26 cellular contexts compared by ENCODE assay signal in the genomic region with DNA sequence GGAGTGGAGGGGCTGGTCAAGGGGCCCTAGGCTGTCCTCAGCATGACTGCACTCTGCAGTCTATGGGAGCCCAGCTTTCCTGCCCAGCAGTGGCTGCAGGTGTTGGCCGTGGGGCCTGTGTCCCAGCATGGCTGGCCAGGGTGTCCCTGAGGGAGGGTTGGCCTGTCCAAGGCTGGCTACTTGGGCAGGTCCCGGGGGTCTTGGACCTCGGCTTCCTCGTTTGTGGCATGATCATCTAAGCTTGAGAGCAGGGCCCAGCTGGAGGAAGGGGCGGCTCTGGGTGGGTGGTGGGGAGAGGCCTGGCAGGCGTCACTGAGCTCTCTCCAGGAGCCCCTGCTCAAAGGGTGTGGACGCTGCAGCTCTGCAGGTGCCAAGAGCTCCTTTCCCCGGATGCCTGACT. TPM values are rescaled to one million over a fixed set of nuclear protein-coding genes. Genes with fewer than 3 reads are reported as not detected.
"Had no signal": no experiment of that assay in that cellular context is flagged by ENCODE, and none has a peak within 500 bp of the region (broad histone marks: within the 10 kb centered on the region; RNA-seq: fewer than 3 reads in every experiment).

No MANE protein-coding gene starts in this region.

- H3K36me3 ChIP-seq: neural progenitor cell, ovary, prostate gland, suprapubic skin, thoracic aorta, tibial artery, uterus had no signal

- FAIRE-seq: islet of Langerhans had no signal

- ATAC-seq: left ventricle myocardium superior, natural killer cell, sciatic nerve had no signal

- H3K9me3 ChIP-seq: ovary, prostate gland, suprapubic skin, thoracic aorta, tibial artery, uterus had no signal

- H3K27me3 Mint-ChIP-seq: stimulated activated naive CD8-positive, alpha-beta T cell treated with anti-CD3 and anti-CD28 coated beads, Interleukin-15, Interleukin-2, amounts not matched to agents 100 ng/mL and 50 ng/mL, for 24 hours had no signal

- H3K4me1 ChIP-seq: prostate gland, suprapubic skin, uterus had no signal

- H3K4me1 Mint-ChIP-seq: immature natural killer cell; mesothelial cell of epicardium; naive B cell; natural killer cell; stimulated activated effector memory CD8-positive, alpha-beta T cell treated with anti-CD3 and anti-CD28 coated beads, Interleukin-12 subunit alpha, Interleukin-12 subunit beta, amount 100 ng/mL, for 72 hours had no signal

- H3K27me3 ChIP-seq: ovary, uterus had no signal

- H3K4me2 ChIP-seq: neural progenitor cell had no signal

- H3K4me3 Mint-ChIP-seq: immature natural killer cell; mesothelial cell of epicardium; natural killer cell; nephron progenitor cell; stimulated activated effector memory CD8-positive, alpha-beta T cell treated with anti-CD3 and anti-CD28 coated beads, Interleukin-12 subunit alpha, Interleukin-12 subunit beta, amount 100 ng/mL, for 72 hours; stimulated activated naive CD8-positive, alpha-beta T cell treated with anti-CD3 and anti-CD28 coated beads, Interleukin-15, Interleukin-2, amounts not matched to agents 100 ng/mL and 50 ng/mL, for 24 hours had no signal

- H3K27ac ChIP-seq: neural progenitor cell, ovary, prostate gland, skin epidermis, suprapubic skin, thoracic aorta, tibial artery, uterus had no signal

- H3K9me3 Mint-ChIP-seq: immature natural killer cell; mesothelial cell of epicardium; naive B cell; natural killer cell; nephron progenitor cell; neural progenitor cell; stimulated activated effector memory CD8-positive, alpha-beta T cell treated with anti-CD3 and anti-CD28 coated beads, Interleukin-12 subunit alpha, Interleukin-12 subunit beta, amount 100 ng/mL, for 72 hours; stimulated activated naive CD8-positive, alpha-beta T cell treated with anti-CD3 and anti-CD28 coated beads, Interleukin-15, Interleukin-2, amounts not matched to agents 100 ng/mL and 50 ng/mL, for 24 hours had no signal

- DNase-seq: hypothalamus; immature natural killer cell; left ventricle myocardium superior; mesendoderm; naive B cell; natural killer cell; nephron progenitor cell; ovary; retina; stimulated activated CD4-positive, alpha-beta T cell treated with anti-CD3 and anti-CD28 coated beads, Interleukin-4, amount 100 ng/mL, for 24 hours; stimulated activated naive CD4-positive, alpha-beta T cell; tibial artery; trophoblast cell; uterus had no signal

- H3K4me3 ChIP-seq: lung, neural progenitor cell, ovary, prostate gland, skin epidermis, suprapubic skin, thoracic aorta, tibial artery, uterus had no signal

- H3K9ac ChIP-seq: neural progenitor cell had no signal

- H2AFZ ChIP-seq: neural progenitor cell had no signal

- H3K27ac Mint-ChIP-seq: immature natural killer cell; mesothelial cell of epicardium; natural killer cell; nephron progenitor cell; stimulated activated naive CD8-positive, alpha-beta T cell treated with anti-CD3 and anti-CD28 coated beads, Interleukin-15, Interleukin-2, amounts not matched to agents 100 ng/mL and 50 ng/mL, for 24 hours had no signal

- H3K36me3 Mint-ChIP-seq: immature natural killer cell; mesothelial cell of epicardium; naive B cell; natural killer cell; neural progenitor cell; stimulated activated effector memory CD8-positive, alpha-beta T cell treated with anti-CD3 and anti-CD28 coated beads, Interleukin-12 subunit alpha, Interleukin-12 subunit beta, amount 100 ng/mL, for 72 hours had no signal

RNA-seq across cellular contexts. Expression of a gene that starts 43.7 kb away (rescaled TPM):
- total RNA-seq: subcutaneous adipose tissue, thoracic aorta had no signal
- polyA plus RNA-seq: immature natural killer cell had no signal
